Comparison of ENCODE assay signal across 16 cellular contexts in the genomic region with DNA sequence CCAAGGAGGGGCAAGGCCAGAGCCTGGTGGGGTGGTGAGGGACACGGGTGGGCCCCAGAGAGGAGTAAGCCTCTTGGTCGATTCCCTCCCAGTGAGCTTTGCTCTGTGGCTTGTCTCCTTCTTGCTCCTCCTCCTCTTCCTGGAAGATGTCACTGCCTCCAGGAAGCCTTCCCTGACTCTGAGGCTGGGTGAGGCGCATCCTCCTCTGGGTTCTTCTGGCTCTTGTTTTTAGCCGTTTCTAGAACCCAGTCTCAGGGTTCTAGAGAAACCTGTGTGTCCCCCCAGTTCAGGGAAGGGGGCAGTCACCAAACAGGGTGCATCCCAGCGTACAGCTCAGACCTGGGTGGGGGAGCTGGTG. TPM values are rescaled to one million over a fixed set of nuclear protein-coding genes. Genes with fewer than 3 reads are reported as not detected.
A peak's percentile ranks its signal among the peaks of the same experiment; 100 is the strongest.
DNase-seq lines count a peak whose midpoint lies in the region; ATAC-seq and TF ChIP-seq lines count a peak whose summit lies in the region.
"Had no signal": no experiment of that assay in that cellular context is flagged by ENCODE, and none has a peak within 500 bp of the region (broad histone marks: within the 10 kb centered on the region; RNA-seq: fewer than 3 reads in every experiment).

No MANE protein-coding gene starts in this region.

- H3K4me2 ChIP-seq in BLaER1 (peak overlapping the region; percentile 72), neural cell (ENCODE audit: low read length) (no peak overlapping the region)
- H3K4me2 ChIP-seq: KMS-11 had no signal

- no peak for ATAC-seq in body of pancreas
- no peak for ATAC-seq in HG03045 (IDR thresholded peaks at IDR 0.05; ENCODE audit: unreplicated experiment)
- ATAC-seq in GM19395 (IDR thresholded peaks at IDR 0.05; ENCODE audit: unreplicated experiment), result no peak

- WGBS in HUES64, result 85% methylated on average over 5 of the region's 5 CpGs
- WGBS in body of pancreas, 2 donors, result 78 to 91% methylated on average over 4 to 5 of the region's 5 CpGs

- in situ Hi-C loops in KBM-7 (cut with MboI; ENCODE audit: low pct_unique_long_range_greater_than_20kb, low sequenced_read_pairs), result no loop called here

- H3K27ac ChIP-seq in BLaER1, result no peak overlapping the region
- peak overlapping the region; percentile 46 for H3K27ac ChIP-seq in HUES64 (ENCODE audit: low read depth, low read length)
- peak overlapping the region in 3 of 4 donors; percentile 19 to 68 (median 58) for H3K27ac ChIP-seq in body of pancreas
- peak overlapping the region; percentile 55 for H3K27ac ChIP-seq in neural cell (ENCODE audit: low read length)
- H3K27ac ChIP-seq: KMS-11 had no signal

- peaks cover 5% of the 10 kb centered on the region for H3K79me2 ChIP-seq in neural cell (replicated peaks; ENCODE audit: insufficient read depth, low read length)

- no peak for DNase-seq in body of pancreas
- no peak for DNase-seq in activated CD4-positive, alpha-beta T cell treated with anti-CD3 and anti-CD28 coated beads for 48 hours
- DNase-seq in KBM-7, result no peak
- DNase-seq: Caco-2; CD8-positive, alpha-beta memory T cell; DND-41; GDM1; IMR-90 had no signal

- H3K4me1 ChIP-seq in BLaER1, result peaks cover 77% of the 10 kb centered on the region
- peaks cover 23% of the 10 kb centered on the region for H3K4me1 ChIP-seq in HUES64 (ENCODE audit: insufficient read depth, low read length)
- peaks cover 47% of the 10 kb centered on the region for H3K4me1 ChIP-seq in body of pancreas
- H3K4me1 ChIP-seq: Caco-2 had no signal

- no peak for TF ChIP-seq RAD21 in neural cell (conservative IDR thresholded peaks at IDR 0.05)

- intact Hi-C loops in body of pancreas (cut with DNase I), result no loop called here

- no peak for TF ChIP-seq CTCF in body of pancreas (IDR thresholded peaks at IDR 0.05)
- no peak for TF ChIP-seq CTCF in neural cell (IDR thresholded peaks at IDR 0.05; ENCODE audit: poor library complexity, severe bottlenecking)

- H3K9me3 ChIP-seq in BLaER1 (no peaks in the 10 kb centered on the region), HUES64 (ENCODE audit: insufficient read depth, low read depth, low read length) (no peaks in the 10 kb centered on the region), body of pancreas (no peaks in the 10 kb centered on the region), neural cell (ENCODE audit: low read length) (no peaks in the 10 kb centered on the region)
- H3K9me3 ChIP-seq: Caco-2 had no signal

- peaks cover 91% of the 10 kb centered on the region for H4K20me1 ChIP-seq in BLaER1
- no peaks in the 10 kb centered on the region for H4K20me1 ChIP-seq in neural cell (ENCODE audit: insufficient read depth)

- H3K4me3 ChIP-seq in BLaER1 (no peak overlapping the region), HUES64 (ENCODE audit: low read length) (no peak overlapping the region), body of pancreas (no peak overlapping the region), neural cell (ENCODE audit: low read length) (no peak overlapping the region)

- H3F3A ChIP-seq in neural cell (ENCODE audit: insufficient read depth, low read length, poor library complexity, severe bottlenecking), result no peaks in the 10 kb centered on the region

- no peak overlapping the region for H3K9ac ChIP-seq in BLaER1
- H3K9ac ChIP-seq in HUES64 (ENCODE audit: low read depth, low read length), result no peak overlapping the region
- peak overlapping the region; percentile 29 for H3K9ac ChIP-seq in neural cell (ENCODE audit: low read length)
- H3K9ac ChIP-seq: KMS-11 had no signal

- H2AFZ ChIP-seq in neural cell (ENCODE audit: low read depth, low read length), result no peak overlapping the region

- no peaks in the 10 kb centered on the region for H3K9me2 ChIP-seq in neural cell (ENCODE audit: insufficient read depth, low read length)

- H3K36me3 ChIP-seq in BLaER1, result peaks cover 19% of the 10 kb centered on the region
- H3K36me3 ChIP-seq in HUES64 (ENCODE audit: insufficient read depth, low read length), result peaks cover 10% of the 10 kb centered on the region
- H3K36me3 ChIP-seq in body of pancreas (replicated peaks in 1 of 2; ENCODE audit: insufficient read depth in 1 of 2, low read depth in 2 of 2), result no peaks in the 10 kb centered on the region
- no peaks in the 10 kb centered on the region for H3K36me3 ChIP-seq in neural cell (ENCODE audit: insufficient read depth, low read length)

- no peak for TF ChIP-seq POLR2A in body of pancreas (IDR thresholded peaks at IDR 0.05)

- TF ChIP-seq EP300 in neural cell (conservative IDR thresholded peaks at IDR 0.05; ENCODE audit: poor library complexity, severe bottlenecking), result no peak

- H3K27me3 ChIP-seq in BLaER1 (no peaks in the 10 kb centered on the region), HUES64 (ENCODE audit: insufficient read depth, low read length) (no peaks in the 10 kb centered on the region), body of pancreas (no peaks in the 10 kb centered on the region), neural cell (ENCODE audit: insufficient read depth, low read depth, low read length) (no peaks in the 10 kb centered on the region)

TF ChIP-seq in neural cell, 6 proteins besides CTCF, POLR2A, EP300 and RAD21:
- no peak for TF ChIP-seq SMC3 (conservative IDR thresholded peaks at IDR 0.05; ENCODE audit: poor library complexity)
- no peak for TF ChIP-seq TAF1 (IDR thresholded peaks at IDR 0.05; ENCODE audit: low read depth)
- TF ChIP-seq MXI1 (conservative IDR thresholded peaks at IDR 0.05; ENCODE audit: poor library complexity, severe bottlenecking), result no peak
- TF ChIP-seq, protein P1, sequence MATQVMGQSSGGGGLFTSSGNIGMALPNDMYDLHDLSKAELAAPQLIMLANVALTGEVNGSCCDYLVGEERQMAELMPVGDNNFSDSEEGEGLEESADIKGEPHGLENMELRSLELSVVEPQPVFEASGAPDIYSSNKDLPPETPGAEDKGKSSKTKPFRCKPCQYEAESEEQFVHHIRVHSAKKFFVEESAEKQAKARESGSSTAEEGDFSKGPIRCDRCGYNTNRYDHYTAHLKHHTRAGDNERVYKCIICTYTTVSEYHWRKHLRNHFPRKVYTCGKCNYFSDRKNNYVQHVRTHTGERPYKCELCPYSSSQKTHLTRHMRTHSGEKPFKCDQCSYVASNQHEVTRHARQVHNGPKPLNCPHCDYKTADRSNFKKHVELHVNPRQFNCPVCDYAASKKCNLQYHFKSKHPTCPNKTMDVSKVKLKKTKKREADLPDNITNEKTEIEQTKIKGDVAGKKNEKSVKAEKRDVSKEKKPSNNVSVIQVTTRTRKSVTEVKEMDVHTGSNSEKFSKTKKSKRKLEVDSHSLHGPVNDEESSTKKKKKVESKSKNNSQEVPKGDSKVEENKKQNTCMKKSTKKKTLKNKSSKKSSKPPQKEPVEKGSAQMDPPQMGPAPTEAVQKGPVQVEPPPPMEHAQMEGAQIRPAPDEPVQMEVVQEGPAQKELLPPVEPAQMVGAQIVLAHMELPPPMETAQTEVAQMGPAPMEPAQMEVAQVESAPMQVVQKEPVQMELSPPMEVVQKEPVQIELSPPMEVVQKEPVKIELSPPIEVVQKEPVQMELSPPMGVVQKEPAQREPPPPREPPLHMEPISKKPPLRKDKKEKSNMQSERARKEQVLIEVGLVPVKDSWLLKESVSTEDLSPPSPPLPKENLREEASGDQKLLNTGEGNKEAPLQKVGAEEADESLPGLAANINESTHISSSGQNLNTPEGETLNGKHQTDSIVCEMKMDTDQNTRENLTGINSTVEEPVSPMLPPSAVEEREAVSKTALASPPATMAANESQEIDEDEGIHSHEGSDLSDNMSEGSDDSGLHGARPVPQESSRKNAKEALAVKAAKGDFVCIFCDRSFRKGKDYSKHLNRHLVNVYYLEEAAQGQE (IDR thresholded peaks at IDR 0.05; ENCODE audit: borderline replicate concordance), result no peak
- TF ChIP-seq EZH2 (IDR thresholded peaks at IDR 0.05; ENCODE audit: borderline replicate concordance, insufficient read depth, low read length, poor library complexity, severe bottlenecking), result no peak
- no peak for TF ChIP-seq POLR2AphosphoS5 (IDR thresholded peaks at IDR 0.05)

RNA-seq across cellular contexts. Expression of a gene that starts 12.6 kb away (rescaled TPM):
- 27.0 TPM for polyA plus RNA-seq in HUES64 (2013, experiment 1 of 2)
- polyA plus RNA-seq in HUES64 (2013, experiment 2 of 2), result 21.0 TPM
- total RNA-seq in body of pancreas, result 10 to 100 TPM; 14.8 to 17.1 TPM
- polyA plus RNA-seq in neural cell, result 11.2 and 12.2 TPM in 2 replicates
- 24.1 and 31.9 TPM in 2 replicates for polyA minus RNA-seq in neural cell
- total RNA-seq: B cell, IMR-90 had no signal
- polyA plus RNA-seq: CD14-positive monocyte; CD8-positive, alpha-beta memory T cell; IMR-90 had no signal
